In the genomic region with DNA sequence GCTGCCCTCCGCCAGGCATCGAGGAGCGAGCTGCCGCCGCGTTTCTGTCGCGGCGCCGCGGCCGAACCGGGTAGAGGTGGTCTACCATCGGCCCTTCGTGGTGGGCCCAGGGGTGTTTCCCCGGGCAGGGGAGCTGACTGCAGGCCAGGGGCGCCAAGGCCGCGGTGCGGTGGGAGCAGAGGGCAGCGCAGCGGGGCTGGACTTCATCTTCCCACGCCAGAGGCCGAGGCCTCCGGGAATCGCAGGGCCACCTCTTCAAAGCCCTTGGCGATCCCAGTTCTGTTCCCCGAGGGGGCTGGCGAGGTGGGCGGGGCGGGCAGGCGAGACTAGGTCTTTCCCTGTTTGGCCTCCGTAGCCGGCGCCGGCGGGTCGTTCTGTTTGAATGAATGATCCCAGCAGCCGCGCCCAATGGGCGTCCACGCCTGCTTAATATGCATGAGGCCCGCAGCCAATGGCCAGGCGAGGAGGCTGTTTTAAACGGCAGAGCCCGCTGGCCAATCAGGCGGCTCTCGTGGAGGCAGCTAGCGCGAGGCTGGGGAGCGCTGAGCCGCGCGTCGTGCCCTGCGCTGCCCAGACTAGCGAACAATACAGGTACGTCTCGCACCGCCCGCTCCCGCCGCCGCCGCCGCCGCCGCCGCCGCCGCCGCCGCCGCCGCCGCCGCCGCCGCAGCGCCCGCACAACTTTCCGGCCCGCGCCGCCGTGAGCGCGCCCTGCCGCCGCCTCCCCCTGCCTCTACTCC, we compare ENCODE assay signal across 8 cellular contexts. TPM values are rescaled to one million over a fixed set of nuclear protein-coding genes. Genes with fewer than 3 reads are reported as not detected.
DNase-seq lines count a peak whose midpoint lies in the region; ATAC-seq and TF ChIP-seq lines count a peak whose summit lies in the region.

Gene HMGB3, plus strand, starts transcription at position 550 of the 740 bp plus-strand sequence. CDS start 2,265 bp downstream, outside the sequence.

- H3K4me1 Mint-ChIP-seq in CD4-positive, CD25-positive, alpha-beta regulatory T cell: peaks cover 0 to 23% (median 8%) of the 10 kb centered on the region in 4 donors

- no peaks in the 10 kb centered on the region for H3K36me3 ChIP-seq in CD4-positive, CD25-positive, alpha-beta regulatory T cell (ENCODE audit: control insufficient read depth, insufficient read depth, low read length)
- no peaks in the 10 kb centered on the region for H3K36me3 ChIP-seq in lower lobe of right lung

- H3K36me3 Mint-ChIP-seq in CD4-positive, CD25-positive, alpha-beta regulatory T cell: no peaks in the 10 kb centered on the region

- H3K27me3 ChIP-seq in CD4-positive, CD25-positive, alpha-beta regulatory T cell (ENCODE audit: control insufficient read depth, insufficient read depth, low read length): no peaks in the 10 kb centered on the region
- H3K27me3 ChIP-seq in lower lobe of right lung (ENCODE audit: low read depth): no peaks in the 10 kb centered on the region

- no peaks in the 10 kb centered on the region for H3K9me3 ChIP-seq in CD4-positive, CD25-positive, alpha-beta regulatory T cell (ENCODE audit: control insufficient read depth in 2 of 2, low read length in 2 of 2)
- H3K9me3 ChIP-seq in lower lobe of right lung: no peaks in the 10 kb centered on the region

- H3K27ac ChIP-seq in CD4-positive, CD25-positive, alpha-beta regulatory T cell (ENCODE audit: insufficient read depth, low read length, poor library complexity, severe bottlenecking): no peak within 1 kb of the TSS
- H3K27ac ChIP-seq in lower lobe of right lung: no peak within 1 kb of the TSS

- intact Hi-C loops in lower lobe of right lung (cut with DNase I): no loop called here

- peaks cover 0 to 3% (median 0%) of the 10 kb centered on the region in 7 donors for H3K9me3 Mint-ChIP-seq in CD4-positive, CD25-positive, alpha-beta regulatory T cell

- peak within 1 kb of the TSS; percentile 13 for H3K4me3 ChIP-seq in CD4-positive, CD25-positive, alpha-beta regulatory T cell (ENCODE audit: low read depth, low read length)
- H3K4me3 ChIP-seq in lower lobe of right lung: peak within 1 kb of the TSS; percentile 53

- TF ChIP-seq CTCF in lower lobe of right lung (IDR thresholded peaks at IDR 0.05): no peak

- ATAC-seq in CD4-positive, CD25-positive, alpha-beta regulatory T cell (ENCODE audit: low read depth in 2 of 2): peak; percentile 96 to 99
- ATAC-seq in GM19397 (IDR thresholded peaks at IDR 0.05; ENCODE audit: unreplicated experiment): peak; percentile 95
- peak; percentile 99 for ATAC-seq in HG03565 (IDR thresholded peaks at IDR 0.05; ENCODE audit: unreplicated experiment)
- ATAC-seq in lower lobe of right lung: peak; percentile 99

- peaks cover 10% of the 10 kb centered on the region for H3K27me3 Mint-ChIP-seq in CD4-positive, CD25-positive, alpha-beta regulatory T cell

- H3K4me1 ChIP-seq in CD4-positive, CD25-positive, alpha-beta regulatory T cell (ENCODE audit: control insufficient read depth, insufficient read depth, low read length, poor library complexity, severe bottlenecking): peaks cover 11% of the 10 kb centered on the region
- H3K4me1 ChIP-seq in lower lobe of right lung: no peaks in the 10 kb centered on the region

- no peak within 1 kb of the TSS for H3K27ac Mint-ChIP-seq in CD4-positive, CD25-positive, alpha-beta regulatory T cell

- H3K4me3 Mint-ChIP-seq in CD4-positive, CD25-positive, alpha-beta regulatory T cell: peak within 1 kb of the TSS; percentile 79 to 91 (median 82)

- peak; percentile 68 to 92 (median 68) for DNase-seq in CD4-positive, CD25-positive, alpha-beta regulatory T cell
- DNase-seq in NCI-H748 treated with DMSO at 0.1 percent for 48 hours (lab: John Stamatoyannopoulos, UW) (peak; percentile 95), ecto neural progenitor cell (ENCODE audit: low spot score) (peak; percentile 96), lower lobe of right lung (peak; percentile 94)
- peak; percentile 75 to 84 for DNase-seq in activated CD4-positive, alpha-beta T cell treated with anti-CD3 and anti-CD28 coated beads, Interleukin-2, amount 50 U/mL, for 48 hours
- peak; percentile 58 to 80 (median 58) for DNase-seq in stimulated activated CD4-positive, alpha-beta T cell treated with anti-CD3 and anti-CD28 coated beads, TNF-alpha, amount 100 ng/mL, for 24 hours (ENCODE audit: low read depth in 3 of 3)

RNA-seq across cellular contexts. Expression of gene HMGB3, which starts in this region (rescaled TPM):
- total RNA-seq in CD4-positive, CD25-positive, alpha-beta regulatory T cell: 11.5 TPM
- polyA plus RNA-seq in CD4-positive, CD25-positive, alpha-beta regulatory T cell: 1 to 10 TPM; 3.5 to 8.4 (median 4.0) TPM
- 16.8 TPM for total RNA-seq in lower lobe of right lung
